In the genomic region with DNA sequence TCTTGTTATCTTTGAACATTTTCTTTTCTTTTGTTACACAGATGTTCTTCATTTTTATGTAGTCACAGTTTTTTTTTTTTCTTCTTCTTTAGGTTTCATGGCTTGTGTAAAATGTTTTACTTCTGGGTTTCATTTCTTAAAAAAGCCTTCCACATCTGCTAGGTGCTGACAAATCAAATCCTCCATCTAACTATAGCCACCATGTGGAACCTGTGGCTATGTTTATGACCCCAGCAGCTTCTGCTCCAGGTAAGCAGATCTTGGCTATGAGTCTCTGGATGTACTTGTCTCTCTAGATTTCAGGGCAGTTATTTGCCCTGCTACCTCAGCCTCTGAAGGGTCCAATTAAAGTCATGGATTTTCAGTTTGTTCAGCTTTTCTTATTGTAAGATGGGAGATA, we compare ENCODE assay signal across 13 cellular contexts. TPM values are rescaled to one million over a fixed set of nuclear protein-coding genes. Genes with fewer than 3 reads are reported as not detected.
DNase-seq lines count a peak whose midpoint lies in the region; ATAC-seq and TF ChIP-seq lines count a peak whose summit lies in the region.
"Had no signal": no experiment of that assay in that cellular context is flagged by ENCODE, and none has a peak within 500 bp of the region (broad histone marks: within the 10 kb centered on the region; RNA-seq: fewer than 3 reads in every experiment).

No MANE protein-coding gene starts in this region.

- intact Hi-C loops in ascending aorta (cut with DNase I), result no loop called here

- no peaks in the 10 kb centered on the region for H3K9me3 ChIP-seq in effector memory CD4-positive, alpha-beta T cell (ENCODE audit: control insufficient read depth, low read length)
- H3K9me3 ChIP-seq in ascending aorta, result no peaks in the 10 kb centered on the region

- no peak for DNase-seq in effector memory CD4-positive, alpha-beta T cell
- DNase-seq in chondrocyte (ENCODE audit: low spot score) (no peak), superior temporal gyrus (ENCODE audit: extremely low spot score) (no peak), ascending aorta (ENCODE audit: low spot score in 2 of 2) (no peak)
- DNase-seq: cerebellar nuclear complex, DMS79, NCI-H510A had no signal

- no peaks in the 10 kb centered on the region for H3K4me1 ChIP-seq in effector memory CD4-positive, alpha-beta T cell (ENCODE audit: control insufficient read depth, insufficient read depth, low read length, poor library complexity, severe bottlenecking)
- no peaks in the 10 kb centered on the region for H3K4me1 ChIP-seq in ascending aorta
- H3K4me1 ChIP-seq: parathyroid adenoma had no signal

- H3K27ac ChIP-seq in effector memory CD4-positive, alpha-beta T cell (ENCODE audit: insufficient read depth, low read length, poor library complexity, severe bottlenecking), result no peak overlapping the region
- no peak overlapping the region for H3K27ac ChIP-seq in ascending aorta
- H3K27ac ChIP-seq: parathyroid adenoma had no signal

- peaks cover 5% of the 10 kb centered on the region for H3K9me3 Mint-ChIP-seq in chondrocyte (ENCODE audit: low read depth)

- TF ChIP-seq CTCF in chondrocyte (IDR thresholded peaks at IDR 0.05) (no peak), ascending aorta (IDR thresholded peaks at IDR 0.05) (no peak)

- H3K4me3 Mint-ChIP-seq in chondrocyte (ENCODE audit: unreplicated experiment), result no peak overlapping the region
- H3K4me3 Mint-ChIP-seq: activated naive CD8-positive, alpha-beta T cell had no signal

- H3K4me3 ChIP-seq in effector memory CD4-positive, alpha-beta T cell (ENCODE audit: insufficient read depth, low read depth, low read length, poor library complexity, severe bottlenecking), result no peak overlapping the region
- H3K4me3 ChIP-seq in ascending aorta, result no peak overlapping the region

- H3K27me3 ChIP-seq in effector memory CD4-positive, alpha-beta T cell (replicated peaks; ENCODE audit: control insufficient read depth, insufficient read depth, low read length, poor library complexity, severe bottlenecking), result no peaks in the 10 kb centered on the region
- no peaks in the 10 kb centered on the region for H3K27me3 ChIP-seq in ascending aorta

- no peaks in the 10 kb centered on the region for H3K36me3 ChIP-seq in effector memory CD4-positive, alpha-beta T cell (ENCODE audit: control insufficient read depth, insufficient read depth, low read length)
- no peaks in the 10 kb centered on the region for H3K36me3 ChIP-seq in ascending aorta

- no peaks in the 10 kb centered on the region for H3K4me1 Mint-ChIP-seq in chondrocyte (ENCODE audit: low read depth)

- no peak overlapping the region for H3K27ac Mint-ChIP-seq in chondrocyte (ENCODE audit: unreplicated experiment)
- H3K27ac Mint-ChIP-seq: activated naive CD8-positive, alpha-beta T cell had no signal

- peak; percentile 80 for ATAC-seq in GM18505 (IDR thresholded peaks at IDR 0.05; ENCODE audit: unreplicated experiment)
- ATAC-seq in GM19463 (IDR thresholded peaks at IDR 0.05; ENCODE audit: unreplicated experiment), result peak; percentile 69
- peak; percentile 82 for ATAC-seq in HG02763 (IDR thresholded peaks at IDR 0.05; ENCODE audit: unreplicated experiment)
- ATAC-seq in HG03439 (IDR thresholded peaks at IDR 0.05; ENCODE audit: unreplicated experiment), result peak; percentile 74

- TF ChIP-seq POLR2A in GM18505 (IDR thresholded peaks at IDR 0.05; ENCODE audit: borderline replicate concordance, extremely low read depth, insufficient read depth, insufficient read length), result no peak

- no peaks in the 10 kb centered on the region for H3K36me3 Mint-ChIP-seq in chondrocyte (ENCODE audit: low read depth)
- H3K36me3 Mint-ChIP-seq: activated naive CD8-positive, alpha-beta T cell had no signal

- peaks cover 8% of the 10 kb centered on the region for H3K27me3 Mint-ChIP-seq in chondrocyte (ENCODE audit: low read depth)

RNA-seq across cellular contexts. Expression of a gene that starts 44.5 kb away (rescaled TPM):
- total RNA-seq in chondrocyte (8.8 to 10.0 TPM (median 9.2 TPM) in 3 replicates), ascending aorta (not detected)

RNA-seq across cellular contexts. Expression of a gene that starts 51.1 kb away (rescaled TPM):
- total RNA-seq in chondrocyte, result 24.6 to 32.7 TPM (median 29.1 TPM) in 3 replicates
- 16.3 TPM for total RNA-seq in ascending aorta
